16 cellular contexts compared by ENCODE assay signal in the genomic region with DNA sequence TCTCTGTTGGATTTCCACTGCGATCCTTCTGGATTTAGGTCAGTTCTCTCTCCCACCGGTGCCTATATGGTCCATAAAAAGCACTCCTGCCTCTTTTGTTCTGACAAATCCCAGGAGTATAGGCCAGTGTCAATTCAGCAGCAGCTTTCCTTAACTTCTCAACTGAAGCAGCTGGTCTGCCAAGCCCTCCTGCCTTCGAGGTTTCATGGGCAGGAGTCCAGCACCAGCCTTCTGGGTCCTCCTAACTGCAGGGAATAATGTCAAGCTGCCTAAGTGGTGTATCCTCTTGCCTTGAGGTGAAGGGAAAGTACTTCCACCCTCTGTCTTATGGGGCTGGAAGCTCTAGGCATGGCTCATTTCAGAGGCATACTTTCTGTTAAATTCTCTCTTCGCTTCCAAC.
"Had no signal": no experiment of that assay in that cellular context is flagged by ENCODE, and none has a peak within 500 bp of the region (broad histone marks: within the 10 kb centered on the region; RNA-seq: fewer than 3 reads in every experiment).

No MANE protein-coding gene starts in this region.

- H3K9me3 ChIP-seq: prostate gland, sigmoid colon, thoracic aorta, upper lobe of left lung had no signal

- H3K36me3 ChIP-seq: prostate gland, sigmoid colon, spleen, thoracic aorta, tibial nerve, upper lobe of left lung had no signal

- DNase-seq: dorsolateral prefrontal cortex; effector CD4-positive, alpha-beta T cell; naive thymus-derived CD4-positive, alpha-beta T cell; nucleus accumbens; right cardiac atrium; sigmoid colon; spleen; stimulated activated CD4-positive, alpha-beta T cell treated with anti-CD3 and anti-CD28 coated beads, Interleukin-4, amount 100 ng/mL, for 4 hours; stimulated activated naive CD8-positive, alpha-beta T cell treated with anti-CD3 and anti-CD28 coated beads, Interleukin-15, Interleukin-2, amounts not matched to agents 100 U/mL and 50 U/mL, for 24 hours; upper lobe of left lung had no signal

- H3K27me3 ChIP-seq: dorsolateral prefrontal cortex, sigmoid colon, spleen, tibial nerve, upper lobe of left lung had no signal

- H3K4me1 ChIP-seq: prostate gland, spleen, tibial nerve, upper lobe of left lung had no signal

- H3K27ac ChIP-seq: dorsolateral prefrontal cortex, prostate gland, skin epidermis, spleen, thoracic aorta, tibial nerve, upper lobe of left lung had no signal

- H3K4me3 ChIP-seq: dorsolateral prefrontal cortex, lung, prostate gland, sigmoid colon, skin epidermis, spleen, thoracic aorta, tibial nerve, upper lobe of left lung had no signal

- ATAC-seq: left lobe of liver; naive thymus-derived CD4-positive, alpha-beta T cell; right cardiac atrium; stimulated activated naive CD8-positive, alpha-beta T cell treated with anti-CD3 and anti-CD28 coated beads, Interleukin-15, Interleukin-2, amounts not matched to agents 100 U/mL and 50 U/mL, for 24 hours had no signal
